Comparison of ENCODE assay signal across 8 cellular contexts in the genomic region with DNA sequence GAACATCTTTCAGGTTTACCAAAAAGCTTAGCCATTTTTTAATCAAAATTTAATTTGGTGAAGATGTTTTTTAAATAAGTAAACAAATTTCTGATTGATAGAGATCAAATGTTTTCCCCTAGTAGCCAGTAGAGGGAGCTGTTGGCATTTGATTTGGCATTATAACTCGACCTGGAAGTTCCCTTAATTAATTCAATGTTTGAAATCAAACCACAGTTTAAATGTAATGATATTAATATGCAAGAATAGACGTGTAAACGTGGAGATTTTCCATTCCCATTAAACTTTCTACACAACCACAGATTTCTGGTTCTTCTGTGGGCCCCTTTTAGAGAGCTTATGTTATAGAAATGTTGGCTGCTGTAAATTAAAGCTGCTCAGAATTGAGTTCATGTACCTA.
A peak's percentile ranks its signal among the peaks of the same experiment; 100 is the strongest.
DNase-seq lines count a peak whose midpoint lies in the region; ATAC-seq and TF ChIP-seq lines count a peak whose summit lies in the region.

No MANE protein-coding gene starts in this region.

- POLR2A ChIA-PET in activated CD8-positive, alpha-beta T cell treated with anti-CD3 and anti-CD28 coated beads for 36 hours (lab: Charles Lee) = no interaction called here
- POLR2A ChIA-PET in activated CD8-positive, alpha-beta T cell treated with anti-CD3 and anti-CD28 coated beads, Interleukin-2, amount 10 ng/mL, durations not matched to agents 7 days and 5 days (lab: Charles Lee) = no interaction called here

- no peaks in the 10 kb centered on the region for H4K20me1 ChIP-seq in hepatocyte (ENCODE audit: insufficient read depth, poor library complexity, severe bottlenecking)

- H3K9me3 ChIP-seq in hepatocyte (ENCODE audit: low read depth) = no peaks in the 10 kb centered on the region
- H3K9me3 ChIP-seq in suprapubic skin = no peaks in the 10 kb centered on the region

- no peak for TF ChIP-seq EP300 in suprapubic skin (IDR thresholded peaks at IDR 0.05)

- CTCF ChIA-PET in activated CD8-positive, alpha-beta T cell treated with anti-CD3 and anti-CD28 coated beads for 36 hours (lab: Charles Lee) = interaction anchor here (0.6 to 2.7 kb wide), 14 partner anchors 9 to 1341 kb away, joined by 3 to 27 read pairs (median 4); no protein-coding TSS in a partner anchor
- CTCF ChIA-PET in activated CD8-positive, alpha-beta T cell treated with anti-CD3 and anti-CD28 coated beads, Interleukin-2, amount 10 ng/mL, durations not matched to agents 7 days and 5 days (lab: Charles Lee) = interaction anchor here (0.7 to 2.9 kb wide), 14 partner anchors 10 to 1341 kb away, joined by 3 to 34 read pairs (median 3); no protein-coding TSS in a partner anchor

- no peak for ATAC-seq in activated CD8-positive, alpha-beta T cell treated with anti-CD3 and anti-CD28 coated beads for 36 hours
- no peak for ATAC-seq in activated CD8-positive, alpha-beta T cell treated with anti-CD3 and anti-CD28 coated beads, Interleukin-2, amount 10 ng/mL, durations not matched to agents 7 days and 5 days
- ATAC-seq in GM21360 (IDR thresholded peaks at IDR 0.05; ENCODE audit: unreplicated experiment) = no peak
- no peak for ATAC-seq in GM18909 (IDR thresholded peaks at IDR 0.05; ENCODE audit: poor library complexity, unreplicated experiment)

- peaks cover 4% of the 10 kb centered on the region for H3K4me1 ChIP-seq in hepatocyte (ENCODE audit: insufficient read depth)
- peaks cover 21% of the 10 kb centered on the region for H3K4me1 ChIP-seq in suprapubic skin

- H3K36me3 Mint-ChIP-seq in activated CD8-positive, alpha-beta T cell treated with anti-CD3 and anti-CD28 coated beads for 36 hours (ENCODE audit: low read depth) = no peaks in the 10 kb centered on the region
- H3K36me3 Mint-ChIP-seq in activated CD8-positive, alpha-beta T cell treated with anti-CD3 and anti-CD28 coated beads, Interleukin-2, amount 10 ng/mL, durations not matched to agents 7 days and 5 days (ENCODE audit: low read depth) = no peaks in the 10 kb centered on the region

- H3K36me3 ChIP-seq in hepatocyte (replicated peaks; ENCODE audit: insufficient read depth, low read depth) (no peaks in the 10 kb centered on the region), suprapubic skin (no peaks in the 10 kb centered on the region)

- no peak overlapping the region for H3K4me3 ChIP-seq in hepatocyte
- no peak overlapping the region for H3K4me3 ChIP-seq in suprapubic skin

- TF ChIP-seq POLR2A in suprapubic skin (IDR thresholded peaks at IDR 0.05) = no peak

- intact Hi-C loops in activated CD8-positive, alpha-beta T cell treated with anti-CD3 and anti-CD28 coated beads for 36 hours (cut with micrococcal nuclease) = loop anchor here (10.0 kb wide), 1 partner anchor 997 kb away; no protein-coding TSS in a partner anchor

- H3K9me2 ChIP-seq in hepatocyte (replicated peaks; ENCODE audit: insufficient read depth) = no peaks in the 10 kb centered on the region

- peaks cover 4% of the 10 kb centered on the region for H3K27me3 ChIP-seq in hepatocyte
- H3K27me3 ChIP-seq in suprapubic skin = no peaks in the 10 kb centered on the region

- H3K4me3 Mint-ChIP-seq in activated CD8-positive, alpha-beta T cell treated with anti-CD3 and anti-CD28 coated beads for 36 hours = no peak overlapping the region
- H3K4me3 Mint-ChIP-seq in activated CD8-positive, alpha-beta T cell treated with anti-CD3 and anti-CD28 coated beads, Interleukin-2, amount 10 ng/mL, durations not matched to agents 7 days and 5 days = no peak overlapping the region

- peak overlapping the region; percentile 3 for H3K4me2 ChIP-seq in hepatocyte

- peak; percentile 72 for TF ChIP-seq CTCF in activated CD8-positive, alpha-beta T cell treated with anti-CD3 and anti-CD28 coated beads for 36 hours (IDR thresholded peaks at IDR 0.05)
- peak; percentile 88 for TF ChIP-seq CTCF in hepatocyte (IDR thresholded peaks at IDR 0.05; ENCODE audit: poor library complexity)
- peak; percentile 47 to 73 for TF ChIP-seq CTCF in suprapubic skin (IDR thresholded peaks at IDR 0.05)

- H3K4me1 Mint-ChIP-seq in activated CD8-positive, alpha-beta T cell treated with anti-CD3 and anti-CD28 coated beads for 36 hours (ENCODE audit: low read depth) = no peaks in the 10 kb centered on the region
- no peaks in the 10 kb centered on the region for H3K4me1 Mint-ChIP-seq in activated CD8-positive, alpha-beta T cell treated with anti-CD3 and anti-CD28 coated beads, Interleukin-2, amount 10 ng/mL, durations not matched to agents 7 days and 5 days (ENCODE audit: low read depth)

- WGBS in hepatocyte (ENCODE audit: low lambda C conversion rate, missing lambda C conversion rate) = 0% methylated on average over 3 of the region's 3 CpGs
- 0% methylated on average over 3 of the region's 3 CpGs for WGBS in suprapubic skin

- no peak overlapping the region for H2AFZ ChIP-seq in hepatocyte

- no peak for DNase-seq in activated CD8-positive, alpha-beta T cell treated with anti-CD3 and anti-CD28 coated beads for 36 hours
- DNase-seq in activated CD8-positive, alpha-beta T cell treated with anti-CD3 and anti-CD28 coated beads, Interleukin-2, amount 10 ng/mL, durations not matched to agents 7 days and 5 days = no peak
- DNase-seq in NCI-H2081 treated with DMSO at 0.1 percent for 48 hours (lab: John Stamatoyannopoulos, UW) (peak; percentile 72), amniotic epithelial cell (ENCODE audit: low read depth) (peak; percentile 42), hepatocyte (ENCODE audit: low spot score) (peak; percentile 70), suprapubic skin (ENCODE audit: low spot score in 2 of 2) (no peak)

- H3K27me3 Mint-ChIP-seq in activated CD8-positive, alpha-beta T cell treated with anti-CD3 and anti-CD28 coated beads for 36 hours = no peaks in the 10 kb centered on the region
- H3K27me3 Mint-ChIP-seq in activated CD8-positive, alpha-beta T cell treated with anti-CD3 and anti-CD28 coated beads, Interleukin-2, amount 10 ng/mL, durations not matched to agents 7 days and 5 days (ENCODE audit: low read depth) = no peaks in the 10 kb centered on the region

- no peaks in the 10 kb centered on the region for H3K79me2 ChIP-seq in hepatocyte

- peak overlapping the region; percentile 31 for H3K27ac ChIP-seq in hepatocyte
- peak overlapping the region; percentile 48 for H3K27ac ChIP-seq in suprapubic skin

- H3K9me3 Mint-ChIP-seq in activated CD8-positive, alpha-beta T cell treated with anti-CD3 and anti-CD28 coated beads for 36 hours = no peaks in the 10 kb centered on the region
- no peaks in the 10 kb centered on the region for H3K9me3 Mint-ChIP-seq in activated CD8-positive, alpha-beta T cell treated with anti-CD3 and anti-CD28 coated beads, Interleukin-2, amount 10 ng/mL, durations not matched to agents 7 days and 5 days (ENCODE audit: insufficient read depth)

- H3K27ac Mint-ChIP-seq in activated CD8-positive, alpha-beta T cell treated with anti-CD3 and anti-CD28 coated beads for 36 hours = no peak overlapping the region
- H3K27ac Mint-ChIP-seq in activated CD8-positive, alpha-beta T cell treated with anti-CD3 and anti-CD28 coated beads, Interleukin-2, amount 10 ng/mL, durations not matched to agents 7 days and 5 days = no peak overlapping the region

Comparison
In these comparisons a context has a peak if more than half of its experiments do, and no peak if none do; other contexts are left out.
1. DNase-seq: peak in NCI-H2081 treated with DMSO at 0.1 percent for 48 hours (single experiment), amniotic epithelial cell (single experiment) and hepatocyte (single experiment); none in activated CD8-positive, alpha-beta T cell treated with anti-CD3 and anti-CD28 coated beads for 36 hours (single experiment), activated CD8-positive, alpha-beta T cell treated with anti-CD3 and anti-CD28 coated beads, Interleukin-2, amount 10 ng/mL, durations not matched to agents 7 days and 5 days (single experiment) and suprapubic skin (0 of 2).
2. Peak in every context shown above with its lines, with median percentiles within 50 percentile points of each other: CTCF ChIP-seq.